8 cellular contexts compared by ENCODE assay signal in genomic region chr11:77411717-77412441, GRCh38.
A peak's percentile ranks its signal among the peaks of the same experiment; 100 is the strongest.
DNase-seq lines count a peak whose midpoint lies in the region; ATAC-seq and TF ChIP-seq lines count a peak whose summit lies in the region.

No MANE protein-coding gene starts in this region.

- WGBS in HUES64 = 2% methylated on average over 32 of the region's 33 CpGs
- 3 to 7% (median 6%) methylated on average over 26 to 33 of the region's 33 CpGs for WGBS in psoas muscle, 3 donors
- 1% methylated on average over 33 of the region's 33 CpGs for WGBS in urinary bladder

- H3K9me3 ChIP-seq in HUES64 (ENCODE audit: insufficient read depth, low read depth, low read length) = no peaks in the 10 kb centered on the region
- no peaks in the 10 kb centered on the region for H3K9me3 ChIP-seq in right atrium auricular region
- H3K9me3 ChIP-seq in psoas muscle = no peaks in the 10 kb centered on the region

- H3K27me3 ChIP-seq in HUES64 (ENCODE audit: insufficient read depth, low read length) (no peaks in the 10 kb centered on the region), right atrium auricular region (no peaks in the 10 kb centered on the region), psoas muscle (ENCODE audit: insufficient read depth in 3 of 3, low read length in 2 of 3) (no peaks in the 10 kb centered on the region)

- H3K4me1 ChIP-seq in HUES64 (ENCODE audit: insufficient read depth, low read length) (peaks cover 64% of the 10 kb centered on the region), right atrium auricular region (peaks cover 0 to 8% of the 10 kb centered on the region in 2 donors), psoas muscle (peaks cover 14% of the 10 kb centered on the region), urinary bladder (ENCODE audit: insufficient read depth) (no peaks in the 10 kb centered on the region)

- H3K36me3 ChIP-seq in HUES64 (ENCODE audit: insufficient read depth, low read length) (no peaks in the 10 kb centered on the region), right atrium auricular region (no peaks in the 10 kb centered on the region), psoas muscle (ENCODE audit: insufficient read depth in 1 of 2, low read depth in 1 of 2) (no peaks in the 10 kb centered on the region), urinary bladder (ENCODE audit: insufficient read depth) (no peaks in the 10 kb centered on the region)

- DNase-seq in DMS114 treated with DMSO at 0.1 percent for 48 hours (lab: John Stamatoyannopoulos, UW; ENCODE audit: unreplicated experiment) (peak; percentile 71), T-helper 1 cell (peak; percentile 47 to 86 (median 63)), amniotic stem cell (lab: John Stamatoyannopoulos, UW) (peak; percentile 80), right atrium auricular region (ENCODE audit: low spot score) (peak; percentile 86), psoas muscle (peak; percentile 82 to 91)

- intact Hi-C loops in psoas muscle (cut with DNase I) = loop anchor here in 1 of 2 donors (2.0 kb wide), 1 partner anchor 25 kb away; no protein-coding TSS in a partner anchor

- H3K27ac ChIP-seq in HUES64 (ENCODE audit: low read depth, low read length) (peak overlapping the region; percentile 73), right atrium auricular region (peak overlapping the region; percentile 13 to 59), psoas muscle (peak overlapping the region; percentile 85), urinary bladder (ENCODE audit: low read depth) (peak overlapping the region; percentile 43)

- ATAC-seq in GM21447 (IDR thresholded peaks at IDR 0.05; ENCODE audit: unreplicated experiment) = peak; percentile 80
- peak; percentile 85 to 93 (median 90) for ATAC-seq in psoas muscle

- H3K4me3 ChIP-seq in HUES64 (ENCODE audit: low read length) (peak overlapping the region; percentile 70), right atrium auricular region (peak overlapping the region; percentile 40 to 56), psoas muscle (peak overlapping the region; percentile 81), urinary bladder (ENCODE audit: low read depth, low read length) (peak overlapping the region; percentile 51)

- H3K9ac ChIP-seq in HUES64 (ENCODE audit: low read depth, low read length) = peak overlapping the region; percentile 71

- no peak for TF ChIP-seq CTCF in right atrium auricular region (IDR thresholded peaks at IDR 0.05)
- TF ChIP-seq CTCF in psoas muscle (IDR thresholded peaks at IDR 0.05) = no peak

Comparison
In these comparisons a context has a peak if more than half of its experiments do, and no peak if none do; other contexts are left out.
1. Peak in every context shown above with its lines: DNase-seq, ATAC-seq, H3K4me3 ChIP-seq and H3K27ac ChIP-seq.